ENCODE assay signal across 18 cellular contexts in genomic region chr16:72946474-72947194, GRCh38.
A peak's percentile ranks its signal among the peaks of the same experiment; 100 is the strongest.
DNase-seq lines count a peak whose midpoint lies in the region; ATAC-seq and TF ChIP-seq lines count a peak whose summit lies in the region.
"Had no signal": no experiment of that assay in that cellular context is flagged by ENCODE, and none has a peak within 500 bp of the region (broad histone marks: within the 10 kb centered on the region; RNA-seq: fewer than 3 reads in every experiment).

No MANE protein-coding gene starts in this region.

- H3K9me2 ChIP-seq in hepatocyte (replicated peaks; ENCODE audit: insufficient read depth): no peaks in the 10 kb centered on the region

- no peak overlapping the region for H3K4me3 ChIP-seq in ectodermal cell (ENCODE audit: insufficient read depth, low read depth, low read length)
- H3K4me3 ChIP-seq in hepatocyte: no peak overlapping the region
- H3K4me3 ChIP-seq in tibial artery: peak overlapping the region in 1 of 2 donors; percentile 3

- peaks cover 89% of the 10 kb centered on the region for H3K79me2 ChIP-seq in hepatocyte

- peaks cover 24% of the 10 kb centered on the region for H3K4me1 ChIP-seq in ectodermal cell (ENCODE audit: control insufficient read depth, insufficient read depth, low read length)
- H3K4me1 ChIP-seq in hepatocyte (ENCODE audit: insufficient read depth): peaks cover 17% of the 10 kb centered on the region
- peaks cover 0 to 95% (median 29%) of the 10 kb centered on the region in 4 donors for H3K4me1 ChIP-seq in tibial artery

- no peaks in the 10 kb centered on the region for H3K27me3 Mint-ChIP-seq in osteocyte (ENCODE audit: unreplicated experiment)

- DNase-seq in hepatocyte (ENCODE audit: low spot score) (no peak), osteocyte (ENCODE audit: extremely low spot score, unreplicated experiment) (no peak), tibial artery (peak; percentile 73 to 94), NCI-H1694 treated with DMSO at 0.1 percent for 48 hours (lab: John Stamatoyannopoulos, UW) (no peak), DMS153 (lab: John Stamatoyannopoulos, UW) (no peak)
- no peak for DNase-seq in activated CD4-positive, CD25-positive, alpha-beta regulatory T cell treated with anti-CD3 and anti-CD28 coated beads, Interleukin-2, amount 50 U/mL, for 72 hours
- DNase-seq: activated T-cell treated with anti-CD3 and anti-CD28 coated beads for 4 hours; dermis blood vessel endothelial cell; DND-41; immature natural killer cell; naive thymus-derived CD4-positive, alpha-beta T cell; NCI-H2029; NCI-H69 had no signal

- H3K27me3 ChIP-seq in ectodermal cell (ENCODE audit: control insufficient read depth, insufficient read depth, low read length, poor library complexity, severe bottlenecking) (no peaks in the 10 kb centered on the region), hepatocyte (no peaks in the 10 kb centered on the region), tibial artery (no peaks in the 10 kb centered on the region)

- no peak overlapping the region for H2AFZ ChIP-seq in hepatocyte

- H3K9me3 ChIP-seq in ectodermal cell (ENCODE audit: control insufficient read depth, low read length) (no peaks in the 10 kb centered on the region), hepatocyte (ENCODE audit: low read depth) (no peaks in the 10 kb centered on the region), tibial artery (no peaks in the 10 kb centered on the region)

- H3K4me3 Mint-ChIP-seq in osteocyte (ENCODE audit: unreplicated experiment): no peak overlapping the region
- H3K4me3 Mint-ChIP-seq: immature natural killer cell; naive thymus-derived CD4-positive, alpha-beta T cell; T-helper 1 cell treated with Interleukin-12 subunit alpha and Interleukin-12 subunit beta and Interleukin-4 antibody, amounts not matched to agents 30 μg/mL and 1 μg/mL, for 36 hours had no signal

- H3K36me3 ChIP-seq in ectodermal cell (ENCODE audit: control insufficient read depth, insufficient read depth, low read length): peaks cover 8% of the 10 kb centered on the region
- no peaks in the 10 kb centered on the region for H3K36me3 ChIP-seq in hepatocyte (replicated peaks; ENCODE audit: insufficient read depth, low read depth)
- peaks cover 8 to 22% (median 15%) of the 10 kb centered on the region in 3 donors for H3K36me3 ChIP-seq in tibial artery

- no peak for TF ChIP-seq CTCF in hepatocyte (IDR thresholded peaks at IDR 0.05; ENCODE audit: poor library complexity)
- no peak for TF ChIP-seq CTCF in osteocyte (IDR thresholded peaks at IDR 0.05)
- TF ChIP-seq CTCF in tibial artery (IDR thresholded peaks at IDR 0.05): no peak

- 75 to 77% methylated on average over 15 of the region's 15 CpGs for WGBS in ectodermal cell, 2 experiments
- 86% methylated on average over 15 of the region's 15 CpGs for whole genome bisulfite sequencing in hepatocyte (ENCODE audit: low lambda C conversion rate, missing lambda C conversion rate)

- H3K4me1 Mint-ChIP-seq in osteocyte (ENCODE audit: unreplicated experiment): peaks cover 61% of the 10 kb centered on the region
- H3K4me1 Mint-ChIP-seq: immature natural killer cell; naive thymus-derived CD4-positive, alpha-beta T cell had no signal

- H3K36me3 Mint-ChIP-seq in osteocyte (ENCODE audit: unreplicated experiment): peaks cover 65% of the 10 kb centered on the region

- H3K27ac Mint-ChIP-seq in osteocyte (ENCODE audit: unreplicated experiment): peak overlapping the region; percentile 56
- H3K27ac Mint-ChIP-seq: naive thymus-derived CD4-positive, alpha-beta T cell; T-helper 1 cell treated with Interleukin-12 subunit alpha and Interleukin-12 subunit beta and Interleukin-4 antibody, amounts not matched to agents 30 μg/mL and 1 μg/mL, for 36 hours had no signal

- peak overlapping the region; percentile 62 for H3K27ac ChIP-seq in ectodermal cell (ENCODE audit: insufficient read depth, low read depth, low read length, poor library complexity, severe bottlenecking)
- peak overlapping the region; percentile 46 for H3K27ac ChIP-seq in hepatocyte
- H3K27ac ChIP-seq in tibial artery: peak overlapping the region; percentile 84 to 87
- H3K27ac ChIP-seq: HL-60 had no signal

- no peak overlapping the region for H3K4me2 ChIP-seq in hepatocyte

- no peaks in the 10 kb centered on the region for H4K20me1 ChIP-seq in hepatocyte (ENCODE audit: insufficient read depth, poor library complexity, severe bottlenecking)

- no peaks in the 10 kb centered on the region for H3K9me3 Mint-ChIP-seq in osteocyte (ENCODE audit: unreplicated experiment)
- H3K9me3 Mint-ChIP-seq: T-helper 1 cell treated with Interleukin-12 subunit alpha and Interleukin-12 subunit beta and Interleukin-4 antibody, amounts not matched to agents 30 μg/mL and 1 μg/mL, for 36 hours had no signal

- intact Hi-C loops in tibial artery (cut with DNase I; ENCODE audit: low total_unique reads): loop anchor here (5.0 to 10.0 kb wide), 2 partner anchors 41 to 108 kb away; no protein-coding TSS in a partner anchor

- ATAC-seq in GM18520 (IDR thresholded peaks at IDR 0.05; ENCODE audit: unreplicated experiment): no peak
- ATAC-seq: HCT116; naive thymus-derived CD4-positive, alpha-beta T cell had no signal

Comparison
In these comparisons a context has a peak if more than half of its experiments do, and no peak if none do; other contexts are left out.
1. DNase-seq: peak in tibial artery (2 of 2); none in hepatocyte (single experiment), osteocyte (single experiment), NCI-H1694 treated with DMSO at 0.1 percent for 48 hours (single experiment), activated CD4-positive, CD25-positive, alpha-beta regulatory T cell treated with anti-CD3 and anti-CD28 coated beads, Interleukin-2, amount 50 U/mL, for 72 hours (single experiment) and DMS153 (single experiment).
2. Peak in every context shown above with its lines, with median percentiles within 50 percentile points of each other: H3K27ac ChIP-seq.